Comparison of ENCODE assay signal across 29 cellular contexts in the genomic region with DNA sequence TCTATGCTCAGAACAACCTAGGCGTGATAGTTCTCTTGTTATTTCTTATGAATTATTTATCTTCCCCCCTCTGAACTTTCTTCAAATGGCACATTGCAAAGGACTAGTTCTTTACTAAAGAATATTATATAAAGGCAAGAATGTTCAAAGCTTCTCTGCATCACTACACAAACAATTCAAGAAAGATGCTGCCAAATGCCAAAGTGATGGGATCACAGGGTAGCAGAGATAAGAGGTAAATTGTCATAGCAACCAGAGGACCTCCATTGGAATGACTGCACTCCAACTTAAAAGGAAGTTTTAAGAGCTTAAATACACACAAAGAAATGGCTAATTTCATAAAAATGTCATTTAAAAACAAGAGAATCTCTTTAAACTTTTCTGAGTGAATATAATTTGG.
DNase-seq lines count a peak whose midpoint lies in the region; ATAC-seq, FAIRE-seq and TF ChIP-seq lines count a peak whose summit lies in the region.
"Had no signal": no experiment of that assay in that cellular context is flagged by ENCODE, and none has a peak within 500 bp of the region (broad histone marks: within the 10 kb centered on the region; RNA-seq: fewer than 3 reads in every experiment).

No MANE protein-coding gene starts in this region.

- 67% methylated on average over 1 of the region's 1 CpG for WGBS in A549 (ENCODE audit: missing lambda C conversion rate)
- WGBS in prostate gland, result 95% methylated on average over 1 of the region's 1 CpG

- intact Hi-C loops in prostate gland (cut with DNase I), result no loop called here

- H3K4me1 ChIP-seq in A549 (peaks cover 19% of the 10 kb centered on the region), prostate gland (replicated peaks) (no peaks in the 10 kb centered on the region)
- H3K4me1 ChIP-seq: HAP-1, heart right ventricle, sigmoid colon, vagina had no signal

- no peaks in the 10 kb centered on the region for H3K36me3 ChIP-seq in bronchial epithelial cell (ENCODE audit: control insufficient read depth, insufficient read depth, low read length)
- H3K36me3 ChIP-seq in prostate gland, result no peaks in the 10 kb centered on the region
- H3K36me3 ChIP-seq: HAP-1, heart right ventricle, sigmoid colon, thoracic aorta, vagina had no signal

- H3K9me3 ChIP-seq in A549, result no peaks in the 10 kb centered on the region
- no peaks in the 10 kb centered on the region for H3K9me3 ChIP-seq in prostate gland
- H3K9me3 ChIP-seq: HAP-1, heart right ventricle, sigmoid colon, thoracic aorta, vagina had no signal

- peak overlapping the region; percentile 37 for H3K4me2 ChIP-seq in A549
- H3K4me2 ChIP-seq: KMS-11 had no signal

- FAIRE-seq in A549 (lab: Jason Lieb, UNC), result no peak
- FAIRE-seq in bronchial epithelial cell (lab: Jason Lieb, UNC), result no peak
- FAIRE-seq: GM12878 had no signal

- POLR2A ChIA-PET in A549 (lab: Yijun Ruan, JAX), result no interaction called here

- no peak for TF ChIP-seq RAD21 in A549 (conservative IDR thresholded peaks at IDR 0.05 in 1 of 2, IDR thresholded peaks at IDR 0.05 in 1 of 2)

- TF ChIP-seq POLR2A in A549 (IDR thresholded peaks at IDR 0.05; ENCODE audit: low read length) (no peak), prostate gland (IDR thresholded peaks at IDR 0.05) (no peak)

- TF ChIP-seq CTCF in A549 (IDR thresholded peaks at IDR 0.05) (no peak), bronchial epithelial cell (IDR thresholded peaks at IDR 0.05; ENCODE audit: insufficient read depth, low read length, severe bottlenecking) (no peak), prostate gland (IDR thresholded peaks at IDR 0.05) (no peak)

- ATAC-seq in A549, result peak in 1 of 2 experiments; percentile 54; a peak in 3 of 6 replicates
- ATAC-seq in HG02884 (IDR thresholded peaks at IDR 0.05; ENCODE audit: unreplicated experiment), result no peak
- ATAC-seq: activated CD4-positive, alpha-beta T cell treated with anti-CD3 and anti-CD28 coated beads for 36 hours; activated naive CD8-positive, alpha-beta T cell treated with anti-CD3 and anti-CD28 coated beads, Interleukin-2, amount 50 U/mL, for 24 hours; GM12878; heart right ventricle; Right ventricle myocardium inferior had no signal

- H3K4me3 ChIP-seq in A549 (no peak overlapping the region), bronchial epithelial cell (ENCODE audit: low read depth, low read length) (no peak overlapping the region), prostate gland (no peak overlapping the region)
- H3K4me3 ChIP-seq: GM12878, HAP-1, heart right ventricle, sigmoid colon, thoracic aorta, vagina had no signal

- H3K27ac ChIP-seq in A549 (peak overlapping the region in 1 of 2 experiments; percentile 52; a peak in 2 of 6 replicates), prostate gland (no peak overlapping the region)
- H3K27ac ChIP-seq: heart right ventricle, KMS-11, sigmoid colon, thoracic aorta, vagina had no signal

- no peak for TF ChIP-seq EP300 in A549 (IDR thresholded peaks at IDR 0.05)

- CTCF ChIA-PET in A549 (lab: Yijun Ruan, JAX), result no interaction called here

- no peaks in the 10 kb centered on the region for H3K27me3 ChIP-seq in bronchial epithelial cell (ENCODE audit: control insufficient read depth, insufficient read depth, low read length)
- H3K27me3 ChIP-seq in prostate gland (replicated peaks; ENCODE audit: insufficient read depth), result no peaks in the 10 kb centered on the region
- H3K27me3 ChIP-seq: heart right ventricle, sigmoid colon, vagina had no signal

- peak; percentile 7 to 44 for DNase-seq in A549 (ENCODE audit: low read depth in 1 of 2, low spot score in 1 of 2)
- DNase-seq in HS-5 (ENCODE audit: low read depth), result peak; percentile 19
- DNase-seq in bronchial epithelial cell (ENCODE audit: low read depth), result peak; percentile 53
- DNase-seq in kidney tubule cell (ENCODE audit: low spot score), result peak; percentile 61
- DNase-seq in NCI-H1417 (lab: John Stamatoyannopoulos, UW), result no peak
- DNase-seq in NAMALWA (ENCODE audit: low spot score), result no peak
- DNase-seq in prostate gland (ENCODE audit: low spot score), result no peak
- DNase-seq: activated CD4-positive, alpha-beta T cell treated with anti-CD3 and anti-CD28 coated beads for 36 hours; activated CD8-positive, alpha-beta memory T cell treated with anti-CD3 and anti-CD28 coated beads for 24 hours; activated naive CD8-positive, alpha-beta T cell treated with anti-CD3 and anti-CD28 coated beads, Interleukin-2, amount 50 U/mL, for 24 hours; activated T-cell treated with anti-CD3 and anti-CD28 coated beads, Interleukin-2, amount 50 U/mL, for 1 hour; C1 segment of cervical spinal cord; COR-L47; effector CD8-positive, alpha-beta T cell; erythroblast; foreskin fibroblast; heart right ventricle; NCI-H2171; NCI-H510A treated with DMSO at 0.1 percent for 48 hours; posterior cingulate gyrus; sigmoid colon; stimulated activated naive CD4-positive, alpha-beta T cell had no signal

TF ChIP-seq in A549, 52 proteins besides CTCF, POLR2A, EP300 and RAD21:
- TF ChIP-seq ZNF302 (CRISPR knock-in tag; IDR thresholded peaks at IDR 0.05) (no peak), POLR2AphosphoS2 (conservative IDR thresholded peaks at IDR 0.05; ENCODE audit: low read length) (no peak), RARB (CRISPR knock-in tag; IDR thresholded peaks at IDR 0.05) (no peak), KDM1A (IDR thresholded peaks at IDR 0.05; ENCODE audit: low read depth) (no peak), CBX8 (IDR thresholded peaks at IDR 0.05) (no peak), RNF2 (IDR thresholded peaks at IDR 0.05; ENCODE audit: borderline replicate concordance, low read depth) (no peak), BHLHE40 (IDR thresholded peaks at IDR 0.05; ENCODE audit: low read depth, low read length) (no peak), SMC3 (IDR thresholded peaks at IDR 0.05) (no peak), FOXS1 (CRISPR knock-in tag; IDR thresholded peaks at IDR 0.05) (no peak), EHMT2 (IDR thresholded peaks at IDR 0.05; ENCODE audit: low read depth) (no peak), SREBF2 (IDR thresholded peaks at IDR 0.05) (no peak), ZC3H11A (IDR thresholded peaks at IDR 0.05) (no peak), EHF (CRISPR knock-in tag; IDR thresholded peaks at IDR 0.05) (no peak), GATA3 (IDR thresholded peaks at IDR 0.05; ENCODE audit: borderline replicate concordance) (no peak), HOXB13 (CRISPR knock-in tag; IDR thresholded peaks at IDR 0.05; ENCODE audit: low read depth) (no peak)
- TF ChIP-seq, protein P1, sequence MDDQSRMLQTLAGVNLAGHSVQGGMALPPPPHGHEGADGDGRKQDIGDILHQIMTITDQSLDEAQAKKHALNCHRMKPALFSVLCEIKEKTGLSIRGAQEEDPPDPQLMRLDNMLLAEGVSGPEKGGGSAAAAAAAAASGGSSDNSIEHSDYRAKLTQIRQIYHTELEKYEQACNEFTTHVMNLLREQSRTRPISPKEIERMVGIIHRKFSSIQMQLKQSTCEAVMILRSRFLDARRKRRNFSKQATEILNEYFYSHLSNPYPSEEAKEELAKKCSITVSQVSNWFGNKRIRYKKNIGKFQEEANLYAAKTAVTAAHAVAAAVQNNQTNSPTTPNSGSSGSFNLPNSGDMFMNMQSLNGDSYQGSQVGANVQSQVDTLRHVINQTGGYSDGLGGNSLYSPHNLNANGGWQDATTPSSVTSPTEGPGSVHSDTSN (IDR thresholded peaks at IDR 0.05), result no peak
- TF ChIP-seq, protein P2, sequence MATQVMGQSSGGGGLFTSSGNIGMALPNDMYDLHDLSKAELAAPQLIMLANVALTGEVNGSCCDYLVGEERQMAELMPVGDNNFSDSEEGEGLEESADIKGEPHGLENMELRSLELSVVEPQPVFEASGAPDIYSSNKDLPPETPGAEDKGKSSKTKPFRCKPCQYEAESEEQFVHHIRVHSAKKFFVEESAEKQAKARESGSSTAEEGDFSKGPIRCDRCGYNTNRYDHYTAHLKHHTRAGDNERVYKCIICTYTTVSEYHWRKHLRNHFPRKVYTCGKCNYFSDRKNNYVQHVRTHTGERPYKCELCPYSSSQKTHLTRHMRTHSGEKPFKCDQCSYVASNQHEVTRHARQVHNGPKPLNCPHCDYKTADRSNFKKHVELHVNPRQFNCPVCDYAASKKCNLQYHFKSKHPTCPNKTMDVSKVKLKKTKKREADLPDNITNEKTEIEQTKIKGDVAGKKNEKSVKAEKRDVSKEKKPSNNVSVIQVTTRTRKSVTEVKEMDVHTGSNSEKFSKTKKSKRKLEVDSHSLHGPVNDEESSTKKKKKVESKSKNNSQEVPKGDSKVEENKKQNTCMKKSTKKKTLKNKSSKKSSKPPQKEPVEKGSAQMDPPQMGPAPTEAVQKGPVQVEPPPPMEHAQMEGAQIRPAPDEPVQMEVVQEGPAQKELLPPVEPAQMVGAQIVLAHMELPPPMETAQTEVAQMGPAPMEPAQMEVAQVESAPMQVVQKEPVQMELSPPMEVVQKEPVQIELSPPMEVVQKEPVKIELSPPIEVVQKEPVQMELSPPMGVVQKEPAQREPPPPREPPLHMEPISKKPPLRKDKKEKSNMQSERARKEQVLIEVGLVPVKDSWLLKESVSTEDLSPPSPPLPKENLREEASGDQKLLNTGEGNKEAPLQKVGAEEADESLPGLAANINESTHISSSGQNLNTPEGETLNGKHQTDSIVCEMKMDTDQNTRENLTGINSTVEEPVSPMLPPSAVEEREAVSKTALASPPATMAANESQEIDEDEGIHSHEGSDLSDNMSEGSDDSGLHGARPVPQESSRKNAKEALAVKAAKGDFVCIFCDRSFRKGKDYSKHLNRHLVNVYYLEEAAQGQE (IDR thresholded peaks at IDR 0.05), result no peak
- TF ChIP-seq, protein P3, sequence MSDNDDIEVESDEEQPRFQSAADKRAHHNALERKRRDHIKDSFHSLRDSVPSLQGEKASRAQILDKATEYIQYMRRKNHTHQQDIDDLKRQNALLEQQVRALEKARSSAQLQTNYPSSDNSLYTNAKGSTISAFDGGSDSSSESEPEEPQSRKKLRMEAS (IDR thresholded peaks at IDR 0.05), result no peak

Comparison
In these comparisons a context has a peak if more than half of its experiments do, and no peak if none do; other contexts are left out.
1. DNase-seq: peak in A549 (2 of 2), HS-5 (single experiment), bronchial epithelial cell (single experiment) and kidney tubule cell (single experiment); none in NCI-H1417 (0 of 3), NAMALWA (single experiment) and prostate gland (single experiment).